13 cellular contexts compared by ENCODE assay signal in the genomic region with DNA sequence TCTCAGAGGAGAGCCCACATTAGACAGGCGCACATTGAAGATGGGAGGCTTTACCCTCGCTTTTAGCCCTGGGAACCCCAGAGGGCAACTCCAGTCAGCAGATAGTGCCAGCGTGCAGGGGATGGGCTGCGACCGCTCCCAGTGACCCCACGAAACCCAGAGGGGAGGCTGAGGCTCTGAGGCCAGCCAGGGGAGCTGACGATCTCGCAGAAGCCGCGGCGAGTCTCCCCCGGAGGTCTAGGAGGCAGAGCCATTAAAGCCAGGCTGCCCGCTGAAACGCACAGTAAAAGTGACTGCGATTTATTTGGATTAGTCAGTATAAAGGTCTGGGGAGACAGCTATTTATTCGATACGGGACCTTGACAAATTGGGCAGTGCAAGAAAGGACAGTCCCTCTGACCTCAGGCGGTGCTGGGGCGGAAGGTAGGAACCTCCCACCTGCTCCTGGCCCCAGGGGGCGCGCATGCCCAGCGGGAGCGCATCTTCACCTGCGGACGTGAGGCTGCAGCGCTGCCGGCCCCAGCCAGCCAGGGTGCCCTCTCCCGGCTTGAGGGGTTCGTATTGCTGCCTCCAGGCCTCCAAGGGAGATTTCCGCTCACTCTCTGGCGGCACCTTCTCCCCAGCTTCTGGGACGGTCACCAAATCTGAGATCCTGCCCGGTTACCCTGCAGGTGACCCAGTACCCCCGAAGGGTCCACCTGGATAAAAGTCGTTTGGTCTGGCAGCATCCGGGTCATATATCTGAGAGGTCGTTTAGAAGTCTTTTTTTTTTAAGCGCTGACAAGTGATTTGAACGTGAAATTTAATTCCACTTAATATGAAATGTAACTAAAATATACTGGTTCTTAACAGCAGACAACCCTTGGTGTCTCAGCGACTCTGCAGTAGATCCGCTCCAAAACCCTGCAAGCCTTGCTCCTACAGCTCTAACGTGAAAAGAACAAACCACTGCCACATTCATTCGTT. TPM values are rescaled to one million over a fixed set of nuclear protein-coding genes. Genes with fewer than 3 reads are reported as not detected.
A peak's percentile ranks its signal among the peaks of the same experiment; 100 is the strongest.
DNase-seq lines count a peak whose midpoint lies in the region; ATAC-seq and TF ChIP-seq lines count a peak whose summit lies in the region.
"Had no signal": no experiment of that assay in that cellular context is flagged by ENCODE, and none has a peak within 500 bp of the region (broad histone marks: within the 10 kb centered on the region; RNA-seq: fewer than 3 reads in every experiment).

No MANE protein-coding gene starts in this region.

- peaks cover 2% of the 10 kb centered on the region for H3K36me3 Mint-ChIP-seq in activated naive CD8-positive, alpha-beta T cell
- no peaks in the 10 kb centered on the region for H3K36me3 Mint-ChIP-seq in activated naive CD8-positive, alpha-beta T cell treated with anti-CD3 and anti-CD28 coated beads, Interleukin-2, amount 50 U/mL, for 24 hours (ENCODE audit: low read depth)
- no peaks in the 10 kb centered on the region for H3K36me3 Mint-ChIP-seq in activated CD8-positive, alpha-beta T cell treated with anti-CD3 and anti-CD28 coated beads, Interleukin-2, amount 10 ng/mL, durations not matched to agents 7 days and 5 days (ENCODE audit: low read depth)
- no peaks in the 10 kb centered on the region for H3K36me3 Mint-ChIP-seq in type B pancreatic cell

- no peak overlapping the region for H3K27ac ChIP-seq in caudate nucleus (ENCODE audit: low read depth, low read length)

- POLR2A ChIA-PET in activated CD8-positive, alpha-beta T cell treated with anti-CD3 and anti-CD28 coated beads, Interleukin-2, amount 10 ng/mL, durations not matched to agents 7 days and 5 days (lab: Charles Lee): no interaction called here

- H3K9me3 Mint-ChIP-seq in activated naive CD8-positive, alpha-beta T cell (ENCODE audit: low read depth): peaks cover 7% of the 10 kb centered on the region
- peaks cover 12% of the 10 kb centered on the region for H3K9me3 Mint-ChIP-seq in activated naive CD8-positive, alpha-beta T cell treated with anti-CD3 and anti-CD28 coated beads, Interleukin-2, amount 50 U/mL, for 24 hours
- no peaks in the 10 kb centered on the region for H3K9me3 Mint-ChIP-seq in activated CD8-positive, alpha-beta T cell treated with anti-CD3 and anti-CD28 coated beads, Interleukin-2, amount 10 ng/mL, durations not matched to agents 7 days and 5 days (ENCODE audit: insufficient read depth)
- H3K9me3 Mint-ChIP-seq in type B pancreatic cell: no peaks in the 10 kb centered on the region

- CTCF ChIA-PET in activated CD8-positive, alpha-beta T cell treated with anti-CD3 and anti-CD28 coated beads, Interleukin-2, amount 10 ng/mL, durations not matched to agents 7 days and 5 days (lab: Charles Lee): no interaction called here

- TF ChIP-seq CTCF in type B pancreatic cell (conservative IDR thresholded peaks at IDR 0.05): no peak

- no peak for DNase-seq in activated naive CD8-positive, alpha-beta T cell treated with anti-CD3 and anti-CD28 coated beads, Interleukin-2, amount 50 U/mL, for 24 hours
- DNase-seq in activated CD8-positive, alpha-beta T cell treated with anti-CD3 and anti-CD28 coated beads, Interleukin-2, amount 10 ng/mL, durations not matched to agents 7 days and 5 days: no peak
- DNase-seq in type B pancreatic cell (ENCODE audit: extremely low spot score, unreplicated experiment) (no peak), caudate nucleus (lab: John Stamatoyannopoulos, UW) (no peak), UCSD-AML1 (lab: John Stamatoyannopoulos, UW; ENCODE audit: unreplicated experiment) (no peak)
- DNase-seq: activated B cell treated with CpG ODN at 0.5 μM for 24 hours, C1 segment of cervical spinal cord, NCI-H345 had no signal

- peak overlapping the region; percentile 57 for H3K4me3 ChIP-seq in iPS-18c (ENCODE audit: insufficient read depth, low read depth, low read length)

- H3K9me3 ChIP-seq in iPS-18c (ENCODE audit: control insufficient read depth, insufficient read depth, low read length): no peaks in the 10 kb centered on the region

- H3K4me3 Mint-ChIP-seq in activated naive CD8-positive, alpha-beta T cell: peak overlapping the region; percentile 17
- no peak overlapping the region for H3K4me3 Mint-ChIP-seq in activated naive CD8-positive, alpha-beta T cell treated with anti-CD3 and anti-CD28 coated beads, Interleukin-2, amount 50 U/mL, for 24 hours
- no peak overlapping the region for H3K4me3 Mint-ChIP-seq in activated CD8-positive, alpha-beta T cell treated with anti-CD3 and anti-CD28 coated beads, Interleukin-2, amount 10 ng/mL, durations not matched to agents 7 days and 5 days
- H3K4me3 Mint-ChIP-seq in type B pancreatic cell: peak overlapping the region; percentile 84
- H3K4me3 Mint-ChIP-seq: activated B cell treated with CpG ODN at 0.5 μM for 24 hours had no signal

- peaks cover 52% of the 10 kb centered on the region for H3K27me3 Mint-ChIP-seq in activated naive CD8-positive, alpha-beta T cell
- H3K27me3 Mint-ChIP-seq in activated naive CD8-positive, alpha-beta T cell treated with anti-CD3 and anti-CD28 coated beads, Interleukin-2, amount 50 U/mL, for 24 hours: peaks cover 55% of the 10 kb centered on the region
- peaks cover 56% of the 10 kb centered on the region for H3K27me3 Mint-ChIP-seq in activated CD8-positive, alpha-beta T cell treated with anti-CD3 and anti-CD28 coated beads, Interleukin-2, amount 10 ng/mL, durations not matched to agents 7 days and 5 days (ENCODE audit: low read depth)
- peaks cover 65% of the 10 kb centered on the region for H3K27me3 Mint-ChIP-seq in type B pancreatic cell

- no peak for ATAC-seq in activated naive CD8-positive, alpha-beta T cell treated with anti-CD3 and anti-CD28 coated beads, Interleukin-2, amount 50 U/mL, for 24 hours
- ATAC-seq in activated CD8-positive, alpha-beta T cell treated with anti-CD3 and anti-CD28 coated beads, Interleukin-2, amount 10 ng/mL, durations not matched to agents 7 days and 5 days: peak; percentile 30
- no peak for ATAC-seq in HG03457 (IDR thresholded peaks at IDR 0.05; ENCODE audit: unreplicated experiment)

- no peak overlapping the region for H3K27ac Mint-ChIP-seq in activated naive CD8-positive, alpha-beta T cell
- no peak overlapping the region for H3K27ac Mint-ChIP-seq in activated naive CD8-positive, alpha-beta T cell treated with anti-CD3 and anti-CD28 coated beads, Interleukin-2, amount 50 U/mL, for 24 hours
- no peak overlapping the region for H3K27ac Mint-ChIP-seq in activated CD8-positive, alpha-beta T cell treated with anti-CD3 and anti-CD28 coated beads, Interleukin-2, amount 10 ng/mL, durations not matched to agents 7 days and 5 days
- H3K27ac Mint-ChIP-seq in type B pancreatic cell: no peak overlapping the region
- H3K27ac Mint-ChIP-seq: activated B cell treated with CpG ODN at 0.5 μM for 24 hours had no signal

- H3K4me1 Mint-ChIP-seq in activated naive CD8-positive, alpha-beta T cell (ENCODE audit: low read depth): peaks cover 13% of the 10 kb centered on the region
- H3K4me1 Mint-ChIP-seq in activated naive CD8-positive, alpha-beta T cell treated with anti-CD3 and anti-CD28 coated beads, Interleukin-2, amount 50 U/mL, for 24 hours: peaks cover 4% of the 10 kb centered on the region
- no peaks in the 10 kb centered on the region for H3K4me1 Mint-ChIP-seq in activated CD8-positive, alpha-beta T cell treated with anti-CD3 and anti-CD28 coated beads, Interleukin-2, amount 10 ng/mL, durations not matched to agents 7 days and 5 days (ENCODE audit: low read depth)
- H3K4me1 Mint-ChIP-seq in type B pancreatic cell (ENCODE audit: unreplicated experiment): peaks cover 22% of the 10 kb centered on the region

RNA-seq across cellular contexts. Expression of gene TCF21, which starts 34.0 kb away (rescaled TPM):
- not detected for total RNA-seq in activated CD8-positive, alpha-beta T cell treated with anti-CD3 and anti-CD28 coated beads, Interleukin-2, amount 10 ng/mL, durations not matched to agents 7 days and 5 days
- 0.36 and 1.3 TPM in 2 replicates for total RNA-seq in type B pancreatic cell (ENCODE audit: low replicate concordance)
- total RNA-seq: activated B cell treated with CpG ODN at 0.5 μM for 24 hours, cerebellum, lung microvascular endothelial cell had no signal

Comparison
In these comparisons a context has a peak if more than half of its experiments do, and no peak if none do; other contexts are left out.
1. H3K4me3 Mint-ChIP-seq: peak in activated naive CD8-positive, alpha-beta T cell (single experiment) and type B pancreatic cell (single experiment); none in activated naive CD8-positive, alpha-beta T cell treated with anti-CD3 and anti-CD28 coated beads, Interleukin-2, amount 50 U/mL, for 24 hours (single experiment) and activated CD8-positive, alpha-beta T cell treated with anti-CD3 and anti-CD28 coated beads, Interleukin-2, amount 10 ng/mL, durations not matched to agents 7 days and 5 days (single experiment).